10 cellular contexts compared by ENCODE assay signal in genomic region chr2:27752551-27753237, GRCh38. TPM values are rescaled to one million over a fixed set of nuclear protein-coding genes. Genes with fewer than 3 reads are reported as not detected.
DNase-seq lines count a peak whose midpoint lies in the region; ATAC-seq, FAIRE-seq and TF ChIP-seq lines count a peak whose summit lies in the region.
"Had no signal": no experiment of that assay in that cellular context is flagged by ENCODE, and none has a peak within 500 bp of the region (broad histone marks: within the 10 kb centered on the region; RNA-seq: fewer than 3 reads in every experiment).

No MANE protein-coding gene starts in this region.

- TF ChIP-seq CTCF in Caco-2 (IDR thresholded peaks at IDR 0.05; ENCODE audit: insufficient read depth in 1 of 2, low read depth in 1 of 2, low read length in 1 of 2, severe bottlenecking in 1 of 2, unreplicated experiment in 1 of 2), result no peak
- no peak for TF ChIP-seq CTCF in bronchial epithelial cell (IDR thresholded peaks at IDR 0.05; ENCODE audit: insufficient read depth, low read length, severe bottlenecking)
- no peak for TF ChIP-seq CTCF in lower lobe of right lung (IDR thresholded peaks at IDR 0.05)

- H3K27ac Mint-ChIP-seq in Caco-2 (ENCODE audit: unreplicated experiment), result peak overlapping the region; percentile 99
- H3K27ac Mint-ChIP-seq: activated naive CD8-positive, alpha-beta T cell had no signal

- H3K4me3 ChIP-seq in Caco-2 (ENCODE audit: low read depth, low read length) (peak overlapping the region; percentile 56), bronchial epithelial cell (ENCODE audit: low read depth, low read length) (peak overlapping the region; percentile 37), lower lobe of right lung (peak overlapping the region; percentile 25)
- H3K4me3 ChIP-seq: BLaER1 had no signal

- peaks cover 63% of the 10 kb centered on the region for H3K36me3 Mint-ChIP-seq in Caco-2 (ENCODE audit: insufficient read depth, unreplicated experiment)
- H3K36me3 Mint-ChIP-seq: activated naive CD8-positive, alpha-beta T cell had no signal

- H3K27ac ChIP-seq in lower lobe of right lung, result peak overlapping the region; percentile 46
- H3K27ac ChIP-seq: BLaER1 had no signal

- H3K4me1 ChIP-seq in Caco-2 (peaks cover 33% of the 10 kb centered on the region), lower lobe of right lung (peaks cover 9% of the 10 kb centered on the region)

- no TSS peak for BruUV-seq in Caco-2 (replicated peaks; lab: Mats Ljungman, UMichigan)

- H3K9me3 Mint-ChIP-seq in Caco-2 (ENCODE audit: unreplicated experiment), result peaks cover 17% of the 10 kb centered on the region

- POLR2A ChIA-PET in Caco-2 (lab: Charles Lee), result interaction anchor here (0.5 to 2.1 kb wide), 43 partner anchors 9 to 794 kb away, joined by 3 to 37 read pairs (median 5); partner anchors contain the start of genes BABAM2, CCDC121, GPN1 and MRPL33

- H3K27me3 ChIP-seq in Caco-2 (replicated peaks; ENCODE audit: control insufficient read depth, insufficient read depth, low read length) (no peaks in the 10 kb centered on the region), bronchial epithelial cell (ENCODE audit: control insufficient read depth, insufficient read depth, low read length) (no peaks in the 10 kb centered on the region), lower lobe of right lung (ENCODE audit: low read depth) (no peaks in the 10 kb centered on the region)
- H3K27me3 ChIP-seq: BLaER1 had no signal

- H3K4me1 Mint-ChIP-seq in Caco-2 (ENCODE audit: low read depth, unreplicated experiment), result peaks cover 21% of the 10 kb centered on the region

- intact Hi-C loops in Caco-2 (cut with micrococcal nuclease; ENCODE audit: unreplicated experiment) (loop anchor here (1.0 to 5.0 kb wide), 8 partner anchors 14 to 642 kb away; no protein-coding TSS in a partner anchor), lower lobe of right lung (cut with DNase I) (no loop called here)

- DNase-seq in Caco-2 (peak; percentile 94 to 98), NCI-H2107 (lab: John Stamatoyannopoulos, UW) (peak; percentile 82), bronchial epithelial cell (ENCODE audit: low read depth) (peak; percentile 57), lower lobe of right lung (no peak), occipital lobe (lab: John Stamatoyannopoulos, UW) (no peak), epidermal melanocyte (ENCODE audit: insufficient read length, low spot score) (no peak), SKM-1 treated with dmso at 0.1 percent for 144 hours (lab: John Stamatoyannopoulos, UW; ENCODE audit: unreplicated experiment) (no peak)

- CTCF ChIA-PET in Caco-2 (lab: Charles Lee), result interaction anchor here (0.6 to 3.7 kb wide), 19 partner anchors 14 to 891 kb away, joined by 3 to 50 read pairs (median 3); no protein-coding TSS in a partner anchor

- ATAC-seq in lower lobe of right lung (peak; percentile 47 to 69), HG03135 (IDR thresholded peaks at IDR 0.05; ENCODE audit: unreplicated experiment) (no peak)

- FAIRE-seq in bronchial epithelial cell (lab: Jason Lieb, UNC), result no peak

- H3K36me3 ChIP-seq in Caco-2 (ENCODE audit: control insufficient read depth, insufficient read depth, low read length) (peaks cover 5% of the 10 kb centered on the region; the same call in 1 of the 2 replicates), bronchial epithelial cell (ENCODE audit: control insufficient read depth, insufficient read depth, low read length) (no peaks in the 10 kb centered on the region), lower lobe of right lung (no peaks in the 10 kb centered on the region)
- H3K36me3 ChIP-seq: BLaER1 had no signal

- H3K9me3 ChIP-seq in Caco-2, result no peaks in the 10 kb centered on the region
- no peaks in the 10 kb centered on the region for H3K9me3 ChIP-seq in lower lobe of right lung

- H3K4me3 Mint-ChIP-seq in Caco-2 (ENCODE audit: unreplicated experiment), result peak overlapping the region; percentile 89
- H3K4me3 Mint-ChIP-seq: activated naive CD8-positive, alpha-beta T cell had no signal

- H3K27me3 Mint-ChIP-seq in Caco-2 (ENCODE audit: insufficient read depth, unreplicated experiment), result no peaks in the 10 kb centered on the region

RNA-seq across cellular contexts. Expression of gene MRPL33, which starts 18.8 kb away (rescaled TPM):
- total RNA-seq in Caco-2 (2022) (84.9 and 89.5 TPM in 2 replicates), bronchial epithelial cell (11.3 and 37.9 TPM in 2 replicates), lower lobe of right lung (93.3 TPM), occipital lobe (39.1 TPM)

Comparison
In these comparisons a context has a peak if more than half of its experiments do, and no peak if none do; other contexts are left out.
1. DNase-seq: peak in Caco-2 (2 of 2), NCI-H2107 (single experiment) and bronchial epithelial cell (single experiment); none in lower lobe of right lung (single experiment), occipital lobe (single experiment), epidermal melanocyte (single experiment) and SKM-1 treated with dmso at 0.1 percent for 144 hours (single experiment).
2. Peak in every context shown above with its lines, with median percentiles within 50 percentile points of each other: H3K4me3 ChIP-seq.